Comparison of ENCODE assay signal across 9 cellular contexts in the genomic region with DNA sequence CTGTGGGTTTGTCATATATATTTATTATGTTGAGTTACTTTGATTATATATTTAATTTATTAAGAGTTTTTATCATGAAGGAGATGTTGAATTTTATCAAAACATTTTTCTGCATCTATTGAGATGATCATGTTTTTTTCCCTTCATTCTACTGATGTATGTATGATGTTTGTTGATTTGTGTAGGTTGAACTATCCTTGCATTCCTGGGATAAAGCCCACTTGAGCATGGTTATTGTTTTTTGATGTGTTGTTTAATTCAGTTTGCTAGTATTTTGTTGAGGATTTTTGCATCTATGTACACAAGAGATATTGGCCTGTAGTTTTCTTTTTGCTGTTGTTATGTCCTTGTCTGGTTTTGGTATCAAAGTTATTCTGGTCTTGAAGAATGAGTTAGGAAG. TPM values are rescaled to one million over a fixed set of nuclear protein-coding genes. Genes with fewer than 3 reads are reported as not detected.
"Had no signal": no experiment of that assay in that cellular context is flagged by ENCODE, and none has a peak within 500 bp of the region (broad histone marks: within the 10 kb centered on the region; RNA-seq: fewer than 3 reads in every experiment).

No MANE protein-coding gene starts in this region.

- H2AFZ ChIP-seq: GM23338 had no signal

- H3K4me2 ChIP-seq: GM23338 had no signal

- DNase-seq: H9, HCEC 1CT, IMR-90, KBM-7 had no signal

- ATAC-seq: GM23338 had no signal

- H3K4me3 ChIP-seq: GM23338 had no signal

- FAIRE-seq: H1, H54, HTR-8/SVneo had no signal

RNA-seq across cellular contexts. Expression of a gene that starts 31.1 kb away (rescaled TPM):
- polyA plus RNA-seq: GM23338 had no signal

RNA-seq across cellular contexts. Expression of a gene that starts 42.3 kb away (rescaled TPM):
- total RNA-seq: H1, HT-29 had no signal
